1 cellular context compared by ENCODE assay signal in the genomic region with DNA sequence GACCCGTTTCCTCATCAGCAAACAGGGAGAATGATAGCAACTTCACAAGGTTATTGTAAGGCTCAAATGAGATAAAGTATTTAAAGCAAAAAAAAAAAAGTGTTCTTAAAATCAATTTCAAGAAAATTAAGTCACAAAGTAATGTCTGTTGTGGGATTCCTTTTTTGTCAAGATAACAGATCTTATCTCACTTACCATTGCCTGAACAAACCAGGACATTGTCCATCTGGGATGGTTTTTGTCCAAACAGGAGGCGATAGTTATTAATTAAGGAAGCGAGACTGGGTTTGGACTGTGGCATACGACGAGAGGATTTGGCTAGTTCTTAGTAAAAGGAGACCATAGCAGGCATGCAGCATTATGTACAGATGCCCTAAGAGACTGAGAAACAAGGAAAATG.
TF ChIP-seq lines count a peak whose summit lies in the region.

No MANE protein-coding gene starts in this region.

TF ChIP-seq in SK-N-SH, 30 proteins besides CTCF, POLR2A, EP300 and RAD21 (continued from another document):
- TF ChIP-seq TCF12 (IDR thresholded peaks at IDR 0.05), result no peak
- TF ChIP-seq CHD2 (IDR thresholded peaks at IDR 0.05; ENCODE audit: low read length, partially characterized antibody), result peak; percentile 18
- no peak for TF ChIP-seq POLR2AphosphoS5 (IDR thresholded peaks at IDR 0.05; ENCODE audit: low read depth, low read length)
